15 cellular contexts compared by ENCODE assay signal in genomic region chr20:41395669-41396664, GRCh38. TPM values are rescaled to one million over a fixed set of nuclear protein-coding genes. Genes with fewer than 3 reads are reported as not detected.
DNase-seq lines count a peak whose midpoint lies in the region; ATAC-seq, FAIRE-seq and TF ChIP-seq lines count a peak whose summit lies in the region.
"Had no signal": no experiment of that assay in that cellular context is flagged by ENCODE, and none has a peak within 500 bp of the region (broad histone marks: within the 10 kb centered on the region; RNA-seq: fewer than 3 reads in every experiment).

No MANE protein-coding gene starts in this region.

- no peaks in the 10 kb centered on the region for H3K36me3 ChIP-seq in transverse colon
- H3K36me3 ChIP-seq: colonic mucosa, thoracic aorta had no signal

- FAIRE-seq in GM19239 (lab: Jason Lieb, UNC) (no peak), frontal cortex (lab: Jason Lieb, UNC) (no peak)

- 40 to 68% methylated on average over 1 to 18 of the region's 18 CpGs for WGBS in transverse colon (ENCODE audit: low coverage in 1 of 2), 2 donors

- H3K9me3 Mint-ChIP-seq in activated naive CD8-positive, alpha-beta T cell treated with anti-CD3 and anti-CD28 coated beads, Interleukin-2, amount 10 ng/mL, durations not matched to agents 7 days and 5 days, result no peaks in the 10 kb centered on the region
- H3K9me3 Mint-ChIP-seq in activated naive CD8-positive, alpha-beta T cell treated with anti-CD3 and anti-CD28 coated beads, Interleukin-2, amount 50 U/mL, for 24 hours, result no peaks in the 10 kb centered on the region
- H3K9me3 Mint-ChIP-seq: activated naive CD4-positive, alpha-beta T cell treated with anti-CD3 and anti-CD28 coated beads, Interleukin-2, amount 50 U/mL, for 72 hours had no signal

- intact Hi-C loops in transverse colon (cut with DNase I; ENCODE audit: low total_unique reads), result no loop called here
- intact Hi-C loops in left colon (cut with DNase I, micrococcal nuclease), result no loop called here

- DNase-seq in activated naive CD8-positive, alpha-beta T cell treated with anti-CD3 and anti-CD28 coated beads, Interleukin-2, amount 10 ng/mL, durations not matched to agents 7 days and 5 days, result no peak
- DNase-seq in activated naive CD8-positive, alpha-beta T cell treated with anti-CD3 and anti-CD28 coated beads, Interleukin-2, amount 50 U/mL, for 24 hours, result no peak
- DNase-seq in RPMI7951 (ENCODE audit: low read depth) (peak; percentile 23), left kidney (ENCODE audit: low read depth, low spot score) (peak; percentile 29), transverse colon (no peak), left colon (no peak), GM19239 (ENCODE audit: insufficient read length, low spot score) (no peak), frontal cortex (ENCODE audit: low spot score in 2 of 2) (no peak)
- DNase-seq: activated CD8-positive, alpha-beta memory T cell treated with anti-CD3 and anti-CD28 coated beads for 24 hours; colonic mucosa; DMS 273 treated with DMSO at 0.1 percent for 48 hours; NCI-H1048 had no signal

- no peak overlapping the region for H3K4me3 ChIP-seq in transverse colon
- H3K4me3 ChIP-seq: colonic mucosa, lung, thoracic aorta had no signal

- H3K27ac ChIP-seq in transverse colon, result peak overlapping the region in 3 of 4 donors; percentile 18 to 41 (median 29)
- H3K27ac ChIP-seq: colonic mucosa, thoracic aorta had no signal

- TF ChIP-seq POLR2A in transverse colon (IDR thresholded peaks at IDR 0.05), result no peak

- no peaks in the 10 kb centered on the region for H3K36me3 Mint-ChIP-seq in activated naive CD8-positive, alpha-beta T cell treated with anti-CD3 and anti-CD28 coated beads, Interleukin-2, amount 10 ng/mL, durations not matched to agents 7 days and 5 days
- no peaks in the 10 kb centered on the region for H3K36me3 Mint-ChIP-seq in activated naive CD8-positive, alpha-beta T cell treated with anti-CD3 and anti-CD28 coated beads, Interleukin-2, amount 50 U/mL, for 24 hours (ENCODE audit: low read depth)
- H3K36me3 Mint-ChIP-seq: activated naive CD4-positive, alpha-beta T cell treated with anti-CD3 and anti-CD28 coated beads, Interleukin-2, amount 50 U/mL, for 72 hours had no signal

- no peaks in the 10 kb centered on the region for H3K27me3 ChIP-seq in transverse colon
- H3K27me3 ChIP-seq: colonic mucosa had no signal

- ATAC-seq in activated naive CD8-positive, alpha-beta T cell treated with anti-CD3 and anti-CD28 coated beads, Interleukin-2, amount 10 ng/mL, durations not matched to agents 7 days and 5 days (ENCODE audit: low read depth), result no peak
- ATAC-seq in activated naive CD8-positive, alpha-beta T cell treated with anti-CD3 and anti-CD28 coated beads, Interleukin-2, amount 50 U/mL, for 24 hours, result no peak
- ATAC-seq in left colon, result no peak
- ATAC-seq: activated naive CD4-positive, alpha-beta T cell treated with anti-CD3 and anti-CD28 coated beads, Interleukin-2, amount 50 U/mL, for 72 hours had no signal

- peaks cover 2% of the 10 kb centered on the region for H3K27me3 Mint-ChIP-seq in activated naive CD8-positive, alpha-beta T cell treated with anti-CD3 and anti-CD28 coated beads, Interleukin-2, amount 10 ng/mL, durations not matched to agents 7 days and 5 days
- no peaks in the 10 kb centered on the region for H3K27me3 Mint-ChIP-seq in activated naive CD8-positive, alpha-beta T cell treated with anti-CD3 and anti-CD28 coated beads, Interleukin-2, amount 50 U/mL, for 24 hours

- no peak for TF ChIP-seq EP300 in transverse colon (IDR thresholded peaks at IDR 0.05; ENCODE audit: low read depth)

- POLR2A ChIA-PET in activated naive CD8-positive, alpha-beta T cell treated with anti-CD3 and anti-CD28 coated beads, Interleukin-2, amount 10 ng/mL, durations not matched to agents 7 days and 5 days (lab: Charles Lee), result no interaction called here

- TF ChIP-seq CTCF in transverse colon (IDR thresholded peaks at IDR 0.05), result no peak

- peak overlapping the region; percentile 44 for H3K4me3 Mint-ChIP-seq in activated naive CD8-positive, alpha-beta T cell treated with anti-CD3 and anti-CD28 coated beads, Interleukin-2, amount 10 ng/mL, durations not matched to agents 7 days and 5 days
- H3K4me3 Mint-ChIP-seq in activated naive CD8-positive, alpha-beta T cell treated with anti-CD3 and anti-CD28 coated beads, Interleukin-2, amount 50 U/mL, for 24 hours, result no peak overlapping the region

- no peak overlapping the region for H3K27ac Mint-ChIP-seq in activated naive CD8-positive, alpha-beta T cell treated with anti-CD3 and anti-CD28 coated beads, Interleukin-2, amount 10 ng/mL, durations not matched to agents 7 days and 5 days
- no peak overlapping the region for H3K27ac Mint-ChIP-seq in activated naive CD8-positive, alpha-beta T cell treated with anti-CD3 and anti-CD28 coated beads, Interleukin-2, amount 50 U/mL, for 24 hours
- H3K27ac Mint-ChIP-seq: activated naive CD4-positive, alpha-beta T cell treated with anti-CD3 and anti-CD28 coated beads, Interleukin-2, amount 50 U/mL, for 72 hours had no signal

- no peaks in the 10 kb centered on the region for H3K9me3 ChIP-seq in transverse colon
- H3K9me3 ChIP-seq: colonic mucosa, thoracic aorta had no signal

- H3K4me1 Mint-ChIP-seq in activated naive CD8-positive, alpha-beta T cell treated with anti-CD3 and anti-CD28 coated beads, Interleukin-2, amount 10 ng/mL, durations not matched to agents 7 days and 5 days, result no peaks in the 10 kb centered on the region
- no peaks in the 10 kb centered on the region for H3K4me1 Mint-ChIP-seq in activated naive CD8-positive, alpha-beta T cell treated with anti-CD3 and anti-CD28 coated beads, Interleukin-2, amount 50 U/mL, for 24 hours

- H3K4me1 ChIP-seq in transverse colon, result peaks cover 0 to 26% (median 2%) of the 10 kb centered on the region in 4 donors
- H3K4me1 ChIP-seq: colonic mucosa had no signal

- in situ Hi-C loops in transverse colon (cut with MboI; ENCODE audit: low pct_ligation_motif_present in 1 of 4, low pct_unique_long_range_greater_than_20kb in 1 of 4, low sequenced_read_pairs in 3 of 4), result no loop called here

RNA-seq across cellular contexts. Expression of gene EMILIN3, which starts 29.3 kb away (rescaled TPM):
- not detected for total RNA-seq in activated naive CD8-positive, alpha-beta T cell treated with anti-CD3 and anti-CD28 coated beads, Interleukin-2, amount 10 ng/mL, durations not matched to agents 7 days and 5 days
- 0.10 and 0.12 TPM in 2 replicates for total RNA-seq in RPMI7951 (2014; rRNA removed; shearing (Covaris generic))
- total RNA-seq in transverse colon (1 to 10 TPM in 2 of 4 donors, under 1 TPM in 2; 0.40 to 1.5 (median 0.90) TPM), left colon (under 1 TPM in 1 of 2 donors, not detected in 1; 0.47 TPM), frontal cortex (1.6 TPM)

RNA-seq across cellular contexts. Expression of gene LPIN3, which starts 55.3 kb away (rescaled TPM):
- 1 to 10 TPM; 2.2 to 2.5 TPM for total RNA-seq in activated naive CD8-positive, alpha-beta T cell treated with anti-CD3 and anti-CD28 coated beads, Interleukin-2, amount 10 ng/mL, durations not matched to agents 7 days and 5 days
- total RNA-seq in RPMI7951 (2014; rRNA removed; shearing (Covaris generic)), result 4.5 and 6.0 TPM in 2 replicates
- 100 to 1,000 TPM in 2 of 4 donors, 10 to 100 TPM in 2; 96.9 to 263 (median 134) TPM for total RNA-seq in transverse colon
- total RNA-seq in left colon, result 10 to 100 TPM; 45.5 to 57.0 TPM
- 0.41 TPM for total RNA-seq in frontal cortex

Comparison
In these comparisons a context has a peak if more than half of its experiments do, and no peak if none do; other contexts are left out.
1. DNase-seq: peak in RPMI7951 (single experiment) and left kidney (single experiment); none in activated naive CD8-positive, alpha-beta T cell treated with anti-CD3 and anti-CD28 coated beads, Interleukin-2, amount 10 ng/mL, durations not matched to agents 7 days and 5 days (single experiment), activated naive CD8-positive, alpha-beta T cell treated with anti-CD3 and anti-CD28 coated beads, Interleukin-2, amount 50 U/mL, for 24 hours (single experiment), transverse colon (single experiment), left colon (0 of 2), GM19239 (single experiment) and frontal cortex (0 of 2).